Comparison of ENCODE assay signal across 1 cellular context in the genomic region with DNA sequence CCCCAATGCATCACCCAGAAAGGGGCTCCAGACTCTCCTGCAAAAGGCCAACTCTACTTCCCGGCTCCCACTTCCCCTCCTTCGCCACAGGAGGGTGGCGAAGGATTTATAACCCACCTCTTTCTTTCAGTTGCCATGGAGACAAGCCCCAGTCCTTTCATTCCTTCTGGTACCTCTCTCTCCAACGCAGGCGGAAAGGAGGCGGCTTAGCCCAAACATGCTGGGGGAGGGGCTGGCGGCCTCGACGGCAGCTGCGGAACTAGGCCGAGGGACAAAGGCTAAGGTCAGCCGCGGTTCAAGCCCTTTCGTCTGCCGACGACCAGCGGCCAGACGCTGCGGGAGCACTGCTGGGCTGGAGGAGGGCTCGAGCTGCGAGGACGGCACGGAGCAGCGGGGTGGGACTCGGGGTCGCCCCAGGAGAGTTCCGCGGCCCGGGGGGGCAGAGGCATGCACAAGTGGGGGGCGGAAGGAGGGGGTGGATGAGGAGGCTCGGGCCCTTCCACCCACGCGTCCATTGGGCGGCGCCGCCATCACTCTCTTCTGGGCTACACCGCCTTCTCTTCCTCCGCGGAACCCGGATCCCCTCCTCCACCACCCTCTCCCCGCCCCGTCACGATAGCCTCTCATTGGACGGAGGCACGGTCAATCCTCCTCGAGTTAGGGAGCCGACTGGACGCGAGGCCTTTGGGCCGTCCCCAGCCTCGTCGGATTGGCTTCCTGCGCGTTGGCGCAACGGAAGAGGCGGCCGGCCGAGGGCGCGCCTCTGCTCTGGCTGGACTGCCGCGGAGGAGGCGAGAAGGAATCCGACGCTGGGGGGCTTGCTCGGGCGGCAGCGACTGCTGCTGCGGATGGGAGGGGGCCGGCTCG.
A peak's percentile ranks its signal among the peaks of the same experiment; 100 is the strongest.
TF ChIP-seq lines count a peak whose summit lies in the region.

A gene (plus strand): TSS at position 766 of the 867 bp plus-strand sequence.

TF ChIP-seq in HepG2, 621 proteins besides CTCF, POLR2A, EP300 and RAD21 (continued from another document and continues in another):
- TF ChIP-seq, protein P1, sequence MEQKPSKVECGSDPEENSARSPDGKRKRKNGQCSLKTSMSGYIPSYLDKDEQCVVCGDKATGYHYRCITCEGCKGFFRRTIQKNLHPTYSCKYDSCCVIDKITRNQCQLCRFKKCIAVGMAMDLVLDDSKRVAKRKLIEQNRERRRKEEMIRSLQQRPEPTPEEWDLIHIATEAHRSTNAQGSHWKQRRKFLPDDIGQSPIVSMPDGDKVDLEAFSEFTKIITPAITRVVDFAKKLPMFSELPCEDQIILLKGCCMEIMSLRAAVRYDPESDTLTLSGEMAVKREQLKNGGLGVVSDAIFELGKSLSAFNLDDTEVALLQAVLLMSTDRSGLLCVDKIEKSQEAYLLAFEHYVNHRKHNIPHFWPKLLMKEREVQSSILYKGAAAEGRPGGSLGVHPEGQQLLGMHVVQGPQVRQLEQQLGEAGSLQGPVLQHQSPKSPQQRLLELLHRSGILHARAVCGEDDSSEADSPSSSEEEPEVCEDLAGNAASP (CRISPR knock-in tag; IDR thresholded peaks at IDR 0.05; ENCODE audit: borderline replicate concordance) = peak; percentile 58
- TF ChIP-seq KMT2A (CRISPR knock-in tag; IDR thresholded peaks at IDR 0.05) = peak; percentile 95
- TF ChIP-seq KMT2B (CRISPR knock-in tag; IDR thresholded peaks at IDR 0.05) = peak; percentile 94
- no peak for TF ChIP-seq ZNF30 (CRISPR knock-in tag; IDR thresholded peaks at IDR 0.05)
- TF ChIP-seq SP1 (IDR thresholded peaks at IDR 0.05) = no peak
- TF ChIP-seq SP1 (CRISPR knock-in tag; IDR thresholded peaks at IDR 0.05) = peak; percentile 95
- TF ChIP-seq, protein P2, sequence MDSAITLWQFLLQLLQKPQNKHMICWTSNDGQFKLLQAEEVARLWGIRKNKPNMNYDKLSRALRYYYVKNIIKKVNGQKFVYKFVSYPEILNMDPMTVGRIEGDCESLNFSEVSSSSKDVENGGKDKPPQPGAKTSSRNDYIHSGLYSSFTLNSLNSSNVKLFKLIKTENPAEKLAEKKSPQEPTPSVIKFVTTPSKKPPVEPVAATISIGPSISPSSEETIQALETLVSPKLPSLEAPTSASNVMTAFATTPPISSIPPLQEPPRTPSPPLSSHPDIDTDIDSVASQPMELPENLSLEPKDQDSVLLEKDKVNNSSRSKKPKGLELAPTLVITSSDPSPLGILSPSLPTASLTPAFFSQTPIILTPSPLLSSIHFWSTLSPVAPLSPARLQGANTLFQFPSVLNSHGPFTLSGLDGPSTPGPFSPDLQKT (CRISPR knock-in tag; IDR thresholded peaks at IDR 0.05; ENCODE audit: borderline replicate concordance) = no peak
- TF ChIP-seq ZNF354B (CRISPR knock-in tag; IDR thresholded peaks at IDR 0.05) = no peak
- TF ChIP-seq RBM39 (IDR thresholded peaks at IDR 0.05; ENCODE audit: low read depth, low read length, poor library complexity, severe bottlenecking) = peak; percentile 95
- TF ChIP-seq ATAD3A (CRISPR knock-in tag; IDR thresholded peaks at IDR 0.05) = peak; percentile 89; the same call in 1 of the 2 replicates
- TF ChIP-seq MATR3 (CRISPR knock-in tag; IDR thresholded peaks at IDR 0.05) = no peak; the same call in 1 of the 2 replicates
- TF ChIP-seq, protein P3, sequence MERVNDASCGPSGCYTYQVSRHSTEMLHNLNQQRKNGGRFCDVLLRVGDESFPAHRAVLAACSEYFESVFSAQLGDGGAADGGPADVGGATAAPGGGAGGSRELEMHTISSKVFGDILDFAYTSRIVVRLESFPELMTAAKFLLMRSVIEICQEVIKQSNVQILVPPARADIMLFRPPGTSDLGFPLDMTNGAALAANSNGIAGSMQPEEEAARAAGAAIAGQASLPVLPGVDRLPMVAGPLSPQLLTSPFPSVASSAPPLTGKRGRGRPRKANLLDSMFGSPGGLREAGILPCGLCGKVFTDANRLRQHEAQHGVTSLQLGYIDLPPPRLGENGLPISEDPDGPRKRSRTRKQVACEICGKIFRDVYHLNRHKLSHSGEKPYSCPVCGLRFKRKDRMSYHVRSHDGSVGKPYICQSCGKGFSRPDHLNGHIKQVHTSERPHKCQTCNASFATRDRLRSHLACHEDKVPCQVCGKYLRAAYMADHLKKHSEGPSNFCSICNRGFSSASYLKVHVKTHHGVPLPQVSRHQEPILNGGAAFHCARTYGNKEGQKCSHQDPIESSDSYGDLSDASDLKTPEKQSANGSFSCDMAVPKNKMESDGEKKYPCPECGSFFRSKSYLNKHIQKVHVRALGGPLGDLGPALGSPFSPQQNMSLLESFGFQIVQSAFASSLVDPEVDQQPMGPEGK (CRISPR knock-in tag; IDR thresholded peaks at IDR 0.05) = peak; percentile 98
- TF ChIP-seq ZNF777 (CRISPR knock-in tag; IDR thresholded peaks at IDR 0.05) = peak; percentile 99
- TF ChIP-seq, protein P4, sequence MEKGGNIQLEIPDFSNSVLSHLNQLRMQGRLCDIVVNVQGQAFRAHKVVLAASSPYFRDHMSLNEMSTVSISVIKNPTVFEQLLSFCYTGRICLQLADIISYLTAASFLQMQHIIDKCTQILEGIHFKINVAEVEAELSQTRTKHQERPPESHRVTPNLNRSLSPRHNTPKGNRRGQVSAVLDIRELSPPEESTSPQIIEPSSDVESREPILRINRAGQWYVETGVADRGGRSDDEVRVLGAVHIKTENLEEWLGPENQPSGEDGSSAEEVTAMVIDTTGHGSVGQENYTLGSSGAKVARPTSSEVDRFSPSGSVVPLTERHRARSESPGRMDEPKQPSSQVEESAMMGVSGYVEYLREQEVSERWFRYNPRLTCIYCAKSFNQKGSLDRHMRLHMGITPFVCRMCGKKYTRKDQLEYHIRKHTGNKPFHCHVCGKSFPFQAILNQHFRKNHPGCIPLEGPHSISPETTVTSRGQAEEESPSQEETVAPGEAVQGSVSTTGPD (CRISPR knock-in tag; IDR thresholded peaks at IDR 0.05) = no peak
- TF ChIP-seq ARHGAP35 (CRISPR knock-in tag; IDR thresholded peaks at IDR 0.05; ENCODE audit: borderline replicate concordance) = peak; percentile 95
- no peak; the same call in 1 of the 2 replicates for TF ChIP-seq ZNF235 (CRISPR knock-in tag; IDR thresholded peaks at IDR 0.05; ENCODE audit: borderline replicate concordance)
- peak; percentile 91 for TF ChIP-seq KDM5B (CRISPR knock-in tag; IDR thresholded peaks at IDR 0.05; ENCODE audit: borderline replicate concordance)
- no peak for TF ChIP-seq EZH2 (conservative IDR thresholded peaks at IDR 0.05; ENCODE audit: low read depth, low read length)
- TF ChIP-seq ZSCAN22 (CRISPR knock-in tag; IDR thresholded peaks at IDR 0.05) = peak; percentile 60; the same call in 1 of the 2 replicates
- peak; percentile 95 for TF ChIP-seq TAF1 (CRISPR knock-in tag; IDR thresholded peaks at IDR 0.05)
- TF ChIP-seq, protein P5, sequence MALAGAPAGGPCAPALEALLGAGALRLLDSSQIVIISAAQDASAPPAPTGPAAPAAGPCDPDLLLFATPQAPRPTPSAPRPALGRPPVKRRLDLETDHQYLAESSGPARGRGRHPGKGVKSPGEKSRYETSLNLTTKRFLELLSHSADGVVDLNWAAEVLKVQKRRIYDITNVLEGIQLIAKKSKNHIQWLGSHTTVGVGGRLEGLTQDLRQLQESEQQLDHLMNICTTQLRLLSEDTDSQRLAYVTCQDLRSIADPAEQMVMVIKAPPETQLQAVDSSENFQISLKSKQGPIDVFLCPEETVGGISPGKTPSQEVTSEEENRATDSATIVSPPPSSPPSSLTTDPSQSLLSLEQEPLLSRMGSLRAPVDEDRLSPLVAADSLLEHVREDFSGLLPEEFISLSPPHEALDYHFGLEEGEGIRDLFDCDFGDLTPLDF (CRISPR knock-in tag; IDR thresholded peaks at IDR 0.05) = peak; percentile 83; the same call in 1 of the 2 replicates
- 0 out of 2 replicates have a peak, but pooled peaks have one; percentile 87 for TF ChIP-seq ZNF431 (CRISPR knock-in tag; IDR thresholded peaks at IDR 0.05; ENCODE audit: borderline replicate concordance, low read depth)
- TF ChIP-seq NFIC (IDR thresholded peaks at IDR 0.05; ENCODE audit: low read length) = no peak
- TF ChIP-seq, protein P6, sequence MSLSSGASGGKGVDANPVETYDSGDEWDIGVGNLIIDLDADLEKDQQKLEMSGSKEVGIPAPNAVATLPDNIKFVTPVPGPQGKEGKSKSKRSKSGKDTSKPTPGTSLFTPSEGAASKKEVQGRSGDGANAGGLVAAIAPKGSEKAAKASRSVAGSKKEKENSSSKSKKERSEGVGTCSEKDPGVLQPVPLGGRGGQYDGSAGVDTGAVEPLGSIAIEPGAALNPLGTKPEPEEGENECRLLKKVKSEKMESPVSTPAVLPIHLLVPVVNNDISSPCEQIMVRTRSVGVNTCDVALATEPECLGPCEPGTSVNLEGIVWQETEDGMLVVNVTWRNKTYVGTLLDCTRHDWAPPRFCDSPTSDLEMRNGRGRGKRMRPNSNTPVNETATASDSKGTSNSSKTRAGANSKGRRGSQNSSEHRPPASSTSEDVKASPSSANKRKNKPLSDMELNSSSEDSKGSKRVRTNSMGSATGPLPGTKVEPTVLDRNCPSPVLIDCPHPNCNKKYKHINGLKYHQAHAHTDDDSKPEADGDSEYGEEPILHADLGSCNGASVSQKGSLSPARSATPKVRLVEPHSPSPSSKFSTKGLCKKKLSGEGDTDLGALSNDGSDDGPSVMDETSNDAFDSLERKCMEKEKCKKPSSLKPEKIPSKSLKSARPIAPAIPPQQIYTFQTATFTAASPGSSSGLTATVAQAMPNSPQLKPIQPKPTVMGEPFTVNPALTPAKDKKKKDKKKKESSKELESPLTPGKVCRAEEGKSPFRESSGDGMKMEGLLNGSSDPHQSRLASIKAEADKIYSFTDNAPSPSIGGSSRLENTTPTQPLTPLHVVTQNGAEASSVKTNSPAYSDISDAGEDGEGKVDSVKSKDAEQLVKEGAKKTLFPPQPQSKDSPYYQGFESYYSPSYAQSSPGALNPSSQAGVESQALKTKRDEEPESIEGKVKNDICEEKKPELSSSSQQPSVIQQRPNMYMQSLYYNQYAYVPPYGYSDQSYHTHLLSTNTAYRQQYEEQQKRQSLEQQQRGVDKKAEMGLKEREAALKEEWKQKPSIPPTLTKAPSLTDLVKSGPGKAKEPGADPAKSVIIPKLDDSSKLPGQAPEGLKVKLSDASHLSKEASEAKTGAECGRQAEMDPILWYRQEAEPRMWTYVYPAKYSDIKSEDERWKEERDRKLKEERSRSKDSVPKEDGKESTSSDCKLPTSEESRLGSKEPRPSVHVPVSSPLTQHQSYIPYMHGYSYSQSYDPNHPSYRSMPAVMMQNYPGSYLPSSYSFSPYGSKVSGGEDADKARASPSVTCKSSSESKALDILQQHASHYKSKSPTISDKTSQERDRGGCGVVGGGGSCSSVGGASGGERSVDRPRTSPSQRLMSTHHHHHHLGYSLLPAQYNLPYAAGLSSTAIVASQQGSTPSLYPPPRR (CRISPR knock-in tag; IDR thresholded peaks at IDR 0.05; ENCODE audit: borderline replicate concordance) = peak; percentile 51; the same call in 1 of the 2 replicates
- peak; percentile 24 for TF ChIP-seq ZNF251 (CRISPR knock-in tag; IDR thresholded peaks at IDR 0.05)
- TF ChIP-seq ZNF569 (CRISPR knock-in tag; IDR thresholded peaks at IDR 0.05; ENCODE audit: borderline replicate concordance) = no peak
- TF ChIP-seq, protein P7, sequence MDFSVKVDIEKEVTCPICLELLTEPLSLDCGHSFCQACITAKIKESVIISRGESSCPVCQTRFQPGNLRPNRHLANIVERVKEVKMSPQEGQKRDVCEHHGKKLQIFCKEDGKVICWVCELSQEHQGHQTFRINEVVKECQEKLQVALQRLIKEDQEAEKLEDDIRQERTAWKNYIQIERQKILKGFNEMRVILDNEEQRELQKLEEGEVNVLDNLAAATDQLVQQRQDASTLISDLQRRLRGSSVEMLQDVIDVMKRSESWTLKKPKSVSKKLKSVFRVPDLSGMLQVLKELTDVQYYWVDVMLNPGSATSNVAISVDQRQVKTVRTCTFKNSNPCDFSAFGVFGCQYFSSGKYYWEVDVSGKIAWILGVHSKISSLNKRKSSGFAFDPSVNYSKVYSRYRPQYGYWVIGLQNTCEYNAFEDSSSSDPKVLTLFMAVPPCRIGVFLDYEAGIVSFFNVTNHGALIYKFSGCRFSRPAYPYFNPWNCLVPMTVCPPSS (IDR thresholded peaks at IDR 0.05) = no peak
- TF ChIP-seq, protein P8, sequence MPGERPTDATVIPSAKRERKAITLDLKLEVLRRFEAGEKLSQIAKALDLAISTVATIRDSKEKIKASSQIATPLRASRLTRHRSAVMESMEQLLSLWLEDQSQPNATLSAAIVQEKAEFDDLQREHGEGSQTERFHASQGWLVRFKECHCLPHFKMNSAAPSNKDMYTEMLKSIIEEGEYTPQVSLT (CRISPR knock-in tag; IDR thresholded peaks at IDR 0.05; ENCODE audit: borderline replicate concordance, low read depth) = no peak; the same call in 1 of the 2 replicates
- TF ChIP-seq, protein P9, sequence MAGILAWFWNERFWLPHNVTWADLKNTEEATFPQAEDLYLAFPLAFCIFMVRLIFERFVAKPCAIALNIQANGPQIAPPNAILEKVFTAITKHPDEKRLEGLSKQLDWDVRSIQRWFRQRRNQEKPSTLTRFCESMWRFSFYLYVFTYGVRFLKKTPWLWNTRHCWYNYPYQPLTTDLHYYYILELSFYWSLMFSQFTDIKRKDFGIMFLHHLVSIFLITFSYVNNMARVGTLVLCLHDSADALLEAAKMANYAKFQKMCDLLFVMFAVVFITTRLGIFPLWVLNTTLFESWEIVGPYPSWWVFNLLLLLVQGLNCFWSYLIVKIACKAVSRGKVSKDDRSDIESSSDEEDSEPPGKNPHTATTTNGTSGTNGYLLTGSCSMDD (CRISPR knock-in tag; IDR thresholded peaks at IDR 0.05) = no peak
- TF ChIP-seq, protein P10, sequence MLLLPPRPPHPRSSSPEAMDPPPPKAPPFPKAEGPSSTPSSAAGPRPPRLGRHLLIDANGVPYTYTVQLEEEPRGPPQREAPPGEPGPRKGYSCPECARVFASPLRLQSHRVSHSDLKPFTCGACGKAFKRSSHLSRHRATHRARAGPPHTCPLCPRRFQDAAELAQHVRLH (CRISPR knock-in tag; IDR thresholded peaks at IDR 0.05; ENCODE audit: borderline replicate concordance, low read depth) = peak; percentile 30; the same call in 1 of the 2 replicates
- peak; percentile 47; the same call in 1 of the 2 replicates for TF ChIP-seq ZBTB20 (CRISPR knock-in tag; IDR thresholded peaks at IDR 0.05; ENCODE audit: borderline replicate concordance, low read depth)
- TF ChIP-seq RARG (CRISPR knock-in tag; IDR thresholded peaks at IDR 0.05; ENCODE audit: low read depth) = no peak; the same call in 1 of the 2 replicates
- TF ChIP-seq KLF9 (CRISPR knock-in tag; IDR thresholded peaks at IDR 0.05; ENCODE audit: low read depth) = no peak; the same call in 1 of the 2 replicates
- no peak; the same call in 1 of the 2 replicates for TF ChIP-seq ZNF180 (CRISPR knock-in tag; IDR thresholded peaks at IDR 0.05; ENCODE audit: borderline replicate concordance, low read depth)
- TF ChIP-seq REL (CRISPR knock-in tag; conservative IDR thresholded peaks at IDR 0.05) = peak; percentile 80; the same call in 1 of the 2 replicates
- TF ChIP-seq, protein P11, sequence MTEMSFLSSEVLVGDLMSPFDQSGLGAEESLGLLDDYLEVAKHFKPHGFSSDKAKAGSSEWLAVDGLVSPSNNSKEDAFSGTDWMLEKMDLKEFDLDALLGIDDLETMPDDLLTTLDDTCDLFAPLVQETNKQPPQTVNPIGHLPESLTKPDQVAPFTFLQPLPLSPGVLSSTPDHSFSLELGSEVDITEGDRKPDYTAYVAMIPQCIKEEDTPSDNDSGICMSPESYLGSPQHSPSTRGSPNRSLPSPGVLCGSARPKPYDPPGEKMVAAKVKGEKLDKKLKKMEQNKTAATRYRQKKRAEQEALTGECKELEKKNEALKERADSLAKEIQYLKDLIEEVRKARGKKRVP (CRISPR knock-in tag; IDR thresholded peaks at IDR 0.05) = peak in 1 of 2 experiments; percentile 75; a peak in 2 of 4 replicates
- TF ChIP-seq NFKBIZ (CRISPR knock-in tag; IDR thresholded peaks at IDR 0.05) = peak; percentile 60; the same call in 1 of the 2 replicates
- TF ChIP-seq ARNT2 (CRISPR knock-in tag; IDR thresholded peaks at IDR 0.05; ENCODE audit: low read depth) = peak; percentile 89; the same call in 1 of the 2 replicates
